ENCODE assay signal across 6 cellular contexts in the genomic region with DNA sequence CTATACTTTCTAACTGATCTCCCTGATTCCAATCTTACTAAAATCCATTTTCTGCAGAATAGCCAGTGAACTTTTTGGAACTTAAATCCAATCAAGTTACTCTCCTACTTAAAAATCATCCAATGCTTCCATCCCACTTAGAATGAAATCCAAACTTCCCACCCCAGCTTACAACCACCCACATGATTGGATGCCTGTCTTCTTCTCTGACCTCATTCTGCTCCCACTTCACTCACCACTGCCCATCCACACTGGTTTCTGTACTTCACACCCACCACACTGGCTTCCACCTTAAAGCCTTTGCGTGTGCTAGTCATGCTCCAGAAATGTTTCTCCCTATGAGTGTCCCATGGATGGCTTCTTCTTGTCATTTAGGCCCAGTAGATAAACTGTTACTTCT.
"Had no signal": no experiment of that assay in that cellular context is flagged by ENCODE, and none has a peak within 500 bp of the region (broad histone marks: within the 10 kb centered on the region; RNA-seq: fewer than 3 reads in every experiment).

No MANE protein-coding gene starts in this region.

- H3K27ac Mint-ChIP-seq: IgD-negative memory B cell had no signal

- H3K27ac ChIP-seq: HL-60 had no signal

- H3K4me3 Mint-ChIP-seq: IgD-negative memory B cell had no signal

- H3K4me3 ChIP-seq: K562 had no signal

- H3K27me3 Mint-ChIP-seq: IgD-negative memory B cell had no signal

- H3K4me1 Mint-ChIP-seq: IgD-negative memory B cell had no signal

- DNase-seq: KBM-7, KG1 had no signal

- ATAC-seq: HepG2, K562 had no signal
